In genomic region chr2:134926231-134926931, GRCh38 we compare ENCODE assay signal across 12 cellular contexts. TPM values are rescaled to one million over a fixed set of nuclear protein-coding genes. Genes with fewer than 3 reads are reported as not detected.
DNase-seq lines count a peak whose midpoint lies in the region; ATAC-seq, FAIRE-seq and TF ChIP-seq lines count a peak whose summit lies in the region.
"Had no signal": no experiment of that assay in that cellular context is flagged by ENCODE, and none has a peak within 500 bp of the region (broad histone marks: within the 10 kb centered on the region; RNA-seq: fewer than 3 reads in every experiment).

No MANE protein-coding gene starts in this region.

- no peak overlapping the region for H3K4me3 Mint-ChIP-seq in CD14-positive monocyte
- H3K4me3 Mint-ChIP-seq: activated naive CD4-positive, alpha-beta T cell treated with anti-CD3 and anti-CD28 coated beads, Interleukin-2, amount 10 ng/mL, durations not matched to agents 7 days and 5 days had no signal

- no peaks in the 10 kb centered on the region for H3K9me3 ChIP-seq in HEK293 (ENCODE audit: control insufficient read depth, insufficient read depth, low read depth, low read length)
- no peaks in the 10 kb centered on the region for H3K9me3 ChIP-seq in mucosa of descending colon
- H3K9me3 ChIP-seq: tibial artery had no signal

- H3K9me3 Mint-ChIP-seq in CD14-positive monocyte: no peaks in the 10 kb centered on the region
- H3K9me3 Mint-ChIP-seq: activated naive CD4-positive, alpha-beta T cell treated with anti-CD3 and anti-CD28 coated beads, Interleukin-2, amount 10 ng/mL, durations not matched to agents 7 days and 5 days had no signal

- H3K36me3 ChIP-seq in HEK293 (ENCODE audit: control insufficient read depth in 2 of 2, insufficient read depth in 1 of 2, low read length in 2 of 2): peaks cover 9 to 25% of the 10 kb centered on the region in 2 experiments; a peak in 2 of 3 replicates
- H3K36me3 ChIP-seq in bronchial epithelial cell (ENCODE audit: control insufficient read depth, insufficient read depth, low read length): no peaks in the 10 kb centered on the region
- H3K36me3 ChIP-seq in mucosa of descending colon (ENCODE audit: low read depth): no peaks in the 10 kb centered on the region
- H3K36me3 ChIP-seq: tibial artery had no signal

- H3K4me1 Mint-ChIP-seq in CD14-positive monocyte: peaks cover 39% of the 10 kb centered on the region

- DNase-seq in CD14-positive monocyte (ENCODE audit: low spot score): no peak
- peak; percentile 18 for DNase-seq in bronchial epithelial cell (ENCODE audit: low read depth)
- no peak for DNase-seq in mucosa of descending colon
- no peak for DNase-seq in NCI-H1417 treated with DMSO at 0.1 percent for 48 hours (lab: John Stamatoyannopoulos, UW)
- no peak for DNase-seq in stimulated activated CD4-positive, alpha-beta T cell treated with anti-CD3 and anti-CD28 coated beads, Interleukin-4, amount 100 ng/mL, for 4 hours
- DNase-seq in COR-L47 (lab: John Stamatoyannopoulos, UW): no peak
- DNase-seq in DMS114 treated with DMSO at 0.1 percent for 48 hours (lab: John Stamatoyannopoulos, UW; ENCODE audit: unreplicated experiment): no peak
- DNase-seq: activated naive CD4-positive, alpha-beta T cell treated with anti-CD3 and anti-CD28 coated beads, Interleukin-2, amount 10 ng/mL, durations not matched to agents 7 days and 5 days; tibial artery had no signal

- no peak for TF ChIP-seq CTCF in CD14-positive monocyte (IDR thresholded peaks at IDR 0.05)
- TF ChIP-seq CTCF in HEK293 (tag by site-specific recombination; IDR thresholded peaks at IDR 0.05): no peak
- TF ChIP-seq CTCF in bronchial epithelial cell (IDR thresholded peaks at IDR 0.05; ENCODE audit: insufficient read depth, low read length, severe bottlenecking): no peak
- no peak for TF ChIP-seq CTCF in mucosa of descending colon (IDR thresholded peaks at IDR 0.05)

- POLR2A ChIA-PET in HEK293 (lab: Yijun Ruan, JAX): no interaction called here

- H3K27me3 Mint-ChIP-seq in CD14-positive monocyte (ENCODE audit: low read depth in 3 of 3): no peaks in the 10 kb centered on the region
- H3K27me3 Mint-ChIP-seq: activated naive CD4-positive, alpha-beta T cell treated with anti-CD3 and anti-CD28 coated beads, Interleukin-2, amount 10 ng/mL, durations not matched to agents 7 days and 5 days had no signal

- H3K4me3 ChIP-seq in HEK293 (ENCODE audit: low read depth, low read length) (no peak overlapping the region), bronchial epithelial cell (ENCODE audit: low read depth, low read length) (no peak overlapping the region), mucosa of descending colon (no peak overlapping the region)
- H3K4me3 ChIP-seq: tibial artery had no signal

- no peak for FAIRE-seq in bronchial epithelial cell (lab: Jason Lieb, UNC)
- FAIRE-seq: TTC549 had no signal

- CTCF ChIA-PET in HEK293 (lab: Yijun Ruan, JAX): no interaction called here

- ATAC-seq in mucosa of descending colon: peak; percentile 24

- peaks cover 11 to 32% of the 10 kb centered on the region in 2 donors for H3K36me3 Mint-ChIP-seq in CD14-positive monocyte

- H3K27ac Mint-ChIP-seq in CD14-positive monocyte: peak overlapping the region in 6 of 7 donors; percentile 0 to 71 (median 38)
- H3K27ac Mint-ChIP-seq: activated naive CD4-positive, alpha-beta T cell treated with anti-CD3 and anti-CD28 coated beads, Interleukin-2, amount 10 ng/mL, durations not matched to agents 7 days and 5 days had no signal

- no peaks in the 10 kb centered on the region for H3K27me3 ChIP-seq in bronchial epithelial cell (ENCODE audit: control insufficient read depth, insufficient read depth, low read length)
- H3K27me3 ChIP-seq: foreskin keratinocyte, tibial artery had no signal

- intact Hi-C loops in CD14-positive monocyte (cut with micrococcal nuclease): loop anchor here in 1 of 2 donors (10.0 kb wide), 1 partner anchor 118 kb away; the partner anchor contains the start of gene MAP3K19
- intact Hi-C loops in mucosa of descending colon (cut with DNase I, micrococcal nuclease): no loop called here

- peak overlapping the region; percentile 45; the same call in 1 of the 2 replicates for H3K27ac ChIP-seq in HEK293 (ENCODE audit: extremely low read depth, low read depth, low read length)
- H3K27ac ChIP-seq: foreskin keratinocyte, tibial artery had no signal

- H3K4me1 ChIP-seq in HEK293 (ENCODE audit: control insufficient read depth, insufficient read depth, low read length): peaks cover 5% of the 10 kb centered on the region; the same call in 1 of the 2 replicates
- H3K4me1 ChIP-seq in mucosa of descending colon (ENCODE audit: low read depth): peaks cover 20% of the 10 kb centered on the region

TF ChIP-seq in HEK293, 187 proteins besides CTCF, POLR2A, EP300 and RAD21:
- TF ChIP-seq ZNF600 (tag by site-specific recombination; IDR thresholded peaks at IDR 0.05) (0 out of 2 replicates have a peak, but pooled peaks have one; percentile 31), ZNF114 (tag by site-specific recombination; IDR thresholded peaks at IDR 0.05) (no peak)

RNA-seq across cellular contexts. Expression of gene CCNT2, which starts 7.8 kb away (rescaled TPM):
- 10 to 100 TPM in 1 of 2 donors, 1 to 10 TPM in 1; 8.3 to 12.2 TPM for polyA plus RNA-seq in CD14-positive monocyte
- 24.0 and 24.3 TPM in 2 replicates for total RNA-seq in bronchial epithelial cell
- 10 to 100 TPM; 37.9 to 51.7 (median 46.7) TPM for total RNA-seq in mucosa of descending colon
